In genomic region chr10:28207799-28208198, GRCh38 we compare ENCODE assay signal across 34 cellular contexts.
"Had no signal": no experiment of that assay in that cellular context is flagged by ENCODE, and none has a peak within 500 bp of the region (broad histone marks: within the 10 kb centered on the region; RNA-seq: fewer than 3 reads in every experiment).

No MANE protein-coding gene starts in this region.

- H3K36me3 ChIP-seq: MG63 had no signal

- H3K4me3 ChIP-seq: MG63 had no signal

- DNase-seq: Karpas-422, Kasumi-1, MG63, MM.1S, MV-4-11, NCI-H1048, NCI-H1092, NCI-H1092 treated with DMSO at 0.1 percent for 48 hours, NCI-H1105, NCI-H1105 treated with DMSO at 0.1 percent for 48 hours, NCI-H1417, NCI-H1417 treated with DMSO at 0.1 percent for 48 hours, NCI-H1436, NCI-H1436 treated with DMSO at 0.1 percent for 48 hours, NCI-H146, NCI-H1694, NCI-H1694 treated with DMSO at 0.1 percent for 48 hours, NCI-H187, NCI-H187 treated with DMSO at 0.1 percent for 48 hours, NCI-H1930, NCI-H2029, NCI-H2029 treated with DMSO at 0.1 percent for 48 hours, NCI-H2081, NCI-H2081 treated with DMSO at 0.1 percent for 48 hours, NCI-H2107, NCI-H2171, NCI-H2171 treated with DMSO at 0.1 percent for 48 hours, NCI-H2227 treated with DMSO at 0.1 percent for 48 hours, NCI-H226, NCI-H345, NCI-H446, NCI-H446 treated with DMSO at 0.1 percent for 48 hours, NCI-H510A, NCI-H510A treated with DMSO at 0.1 percent for 48 hours had no signal

- H3K27me3 ChIP-seq: MG63 had no signal
